ENCODE assay signal across 8 cellular contexts in the genomic region with DNA sequence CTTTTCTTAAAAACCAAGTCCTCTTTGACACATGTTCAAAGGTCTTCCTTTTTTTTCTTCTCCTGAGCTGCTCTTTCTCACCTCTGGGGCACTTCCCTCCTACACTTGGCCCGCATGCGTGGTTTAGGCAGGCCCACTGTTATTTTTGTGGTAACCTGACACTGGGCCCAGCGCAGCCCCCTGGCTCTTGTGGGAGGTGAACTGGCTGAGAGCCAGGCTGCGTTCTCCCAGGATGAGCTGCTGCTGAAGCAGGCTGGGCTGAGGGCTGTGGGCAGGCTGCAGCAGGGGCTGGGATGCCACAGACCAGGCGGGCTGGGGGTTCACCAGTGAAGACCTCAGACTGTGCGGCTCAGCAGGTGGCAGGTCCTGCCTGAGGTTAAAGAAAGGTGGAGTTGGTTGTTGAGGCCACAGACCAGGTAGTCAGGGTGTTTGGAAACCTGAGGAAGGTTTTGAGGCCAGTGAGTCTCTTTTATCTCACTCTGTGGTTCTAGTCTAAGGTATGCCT.
A peak's percentile ranks its signal among the peaks of the same experiment; 100 is the strongest.
DNase-seq lines count a peak whose midpoint lies in the region; ATAC-seq lines count a peak whose summit lies in the region.

No MANE protein-coding gene starts in this region.

- no peaks in the 10 kb centered on the region for H3K4me1 Mint-ChIP-seq in CD4-positive, alpha-beta memory T cell

- peaks cover 3 to 8% of the 10 kb centered on the region in 2 donors for H3K27me3 Mint-ChIP-seq in CD4-positive, alpha-beta memory T cell

- CTCF ChIA-PET in CD4-positive, alpha-beta memory T cell (lab: Charles Lee; ENCODE audit: partially characterized antibody): interaction anchor here (0.9 kb wide), 1 partner anchor 415 kb away, joined by 3 read pairs; no protein-coding TSS in a partner anchor

- no peak overlapping the region for H3K4me3 Mint-ChIP-seq in CD4-positive, alpha-beta memory T cell

- intact Hi-C loops in CD4-positive, alpha-beta memory T cell (cut with micrococcal nuclease): no loop called here

- POLR2A ChIA-PET in CD4-positive, alpha-beta memory T cell (lab: Charles Lee; ENCODE audit: partially characterized antibody): no interaction called here

- no peaks in the 10 kb centered on the region for H3K27me3 ChIP-seq in CD4-positive, alpha-beta memory T cell (ENCODE audit: insufficient read depth, low read length)

- no peaks in the 10 kb centered on the region for H3K9me3 Mint-ChIP-seq in CD4-positive, alpha-beta memory T cell

- no peak overlapping the region for H3K4me3 ChIP-seq in CD4-positive, alpha-beta memory T cell (ENCODE audit: low read length in 2 of 2)

- ATAC-seq in HG02763 (IDR thresholded peaks at IDR 0.05; ENCODE audit: unreplicated experiment): no peak

- H3K27ac Mint-ChIP-seq in CD4-positive, alpha-beta memory T cell: no peak overlapping the region

- DNase-seq in 8988T (peak; percentile 41), NCI-H1048 (lab: John Stamatoyannopoulos, UW) (peak; percentile 39), SHP77 treated with DMSO at 0.1 percent for 48 hours (lab: John Stamatoyannopoulos, UW) (peak; percentile 76), hepatic stellate cell (ENCODE audit: low spot score) (peak; percentile 68), HPDE6-E6E7 (ENCODE audit: extremely low spot score) (no peak), GM19238 (ENCODE audit: insufficient read length, low spot score) (no peak)
- no peak for DNase-seq in CD4-positive, alpha-beta memory T cell

- no peaks in the 10 kb centered on the region for H3K36me3 ChIP-seq in CD4-positive, alpha-beta memory T cell (ENCODE audit: insufficient read depth, low read length)

- H3K4me1 ChIP-seq in CD4-positive, alpha-beta memory T cell (ENCODE audit: insufficient read depth, low read length): no peaks in the 10 kb centered on the region

- H3K9me3 ChIP-seq in CD4-positive, alpha-beta memory T cell (ENCODE audit: control insufficient read depth in 1 of 2, low read length in 2 of 2): no peaks in the 10 kb centered on the region

- no peaks in the 10 kb centered on the region for H3K36me3 Mint-ChIP-seq in CD4-positive, alpha-beta memory T cell

- no peak overlapping the region for H3K27ac ChIP-seq in CD4-positive, alpha-beta memory T cell (ENCODE audit: low read depth, low read length)

Comparison
In these comparisons a context has a peak if more than half of its experiments do, and no peak if none do; other contexts are left out.
1. DNase-seq: peak in 8988T (single experiment), NCI-H1048 (single experiment), SHP77 treated with DMSO at 0.1 percent for 48 hours (single experiment) and hepatic stellate cell (single experiment); none in HPDE6-E6E7 (single experiment), CD4-positive, alpha-beta memory T cell (0 of 5) and GM19238 (single experiment).